In the genomic region with DNA sequence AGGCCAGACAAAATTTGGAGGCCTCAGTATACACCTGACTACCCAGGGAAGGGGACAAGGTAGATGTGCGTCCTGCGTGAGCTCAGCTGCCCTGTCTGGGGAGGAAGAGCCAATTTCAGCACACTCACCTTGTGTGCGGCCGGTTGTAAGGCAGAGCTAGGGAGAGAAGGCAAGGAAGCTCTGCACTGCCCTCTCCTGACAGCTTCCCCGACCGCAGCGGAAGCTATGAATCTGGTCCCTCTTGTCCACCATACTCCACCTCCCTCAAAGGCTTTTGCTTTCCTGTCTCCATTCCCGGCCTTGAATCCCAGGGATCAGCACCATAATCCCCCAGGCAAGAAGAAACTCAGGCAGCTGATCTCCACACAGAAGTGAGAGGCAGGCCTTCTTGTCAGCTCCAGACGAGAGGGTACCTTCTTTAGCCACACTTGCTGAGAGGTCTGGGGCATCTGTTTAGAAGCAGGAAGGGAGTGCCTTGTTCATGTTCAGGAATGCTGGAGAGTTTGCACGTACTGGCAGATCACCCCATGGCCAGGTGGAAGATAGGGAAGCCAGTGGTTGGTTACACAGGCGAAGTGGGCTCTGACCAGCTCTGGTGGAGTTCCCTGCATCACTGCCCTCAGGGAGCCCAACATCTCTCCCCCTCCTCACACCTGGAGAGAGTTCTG, we compare ENCODE assay signal across 8 cellular contexts.
A peak's percentile ranks its signal among the peaks of the same experiment; 100 is the strongest.
DNase-seq lines count a peak whose midpoint lies in the region; ATAC-seq and TF ChIP-seq lines count a peak whose summit lies in the region.

No MANE protein-coding gene starts in this region.

- ATAC-seq in HG03025 (IDR thresholded peaks at IDR 0.05; ENCODE audit: low FRiP score, unreplicated experiment): peak; percentile 65
- no peak for ATAC-seq in GM19467 (IDR thresholded peaks at IDR 0.05; ENCODE audit: unreplicated experiment)

- H3K4me3 ChIP-seq in breast epithelium (no peak overlapping the region), vagina (no peak overlapping the region)

- TF ChIP-seq POLR2A in breast epithelium (IDR thresholded peaks at IDR 0.05) (no peak), vagina (IDR thresholded peaks at IDR 0.05) (no peak)

- POLR2A ChIA-PET in MCF 10A (lab: Yijun Ruan, JAX): interaction anchor here (0.6 kb wide), 1 partner anchor 775 kb away, joined by 3 read pairs; no protein-coding TSS in a partner anchor

- no TSS peak for BruUV-seq in MCF 10A (replicated peaks; lab: Mats Ljungman, UMichigan)

- H3K27ac Mint-ChIP-seq in MCF 10A (ENCODE audit: low read depth, unreplicated experiment): no peak overlapping the region

- CTCF ChIA-PET in MCF 10A (lab: Yijun Ruan, JAX): interaction anchor here (0.5 to 2.0 kb wide), 13 partner anchors 9 to 335 kb away, joined by 3 to 10 read pairs (median 3); no protein-coding TSS in a partner anchor

- H3K4me3 Mint-ChIP-seq in MCF 10A (ENCODE audit: unreplicated experiment): no peak overlapping the region

- H3K4me1 ChIP-seq in breast epithelium (no peaks in the 10 kb centered on the region), vagina (no peaks in the 10 kb centered on the region)

- H3K27me3 Mint-ChIP-seq in MCF 10A (ENCODE audit: insufficient read depth, unreplicated experiment): peaks cover 14% of the 10 kb centered on the region

- H3K4me1 Mint-ChIP-seq in MCF 10A (ENCODE audit: insufficient read depth, unreplicated experiment): no peaks in the 10 kb centered on the region

- intact Hi-C loops in MCF 10A (cut with micrococcal nuclease) (no loop called here), breast epithelium (cut with DNase I; ENCODE audit: low total_unique reads) (no loop called here), vagina (cut with DNase I) (no loop called here)

- H3K27me3 ChIP-seq in breast epithelium (no peaks in the 10 kb centered on the region), vagina (no peaks in the 10 kb centered on the region)

- H3K36me3 ChIP-seq in breast epithelium (no peaks in the 10 kb centered on the region), vagina (no peaks in the 10 kb centered on the region)

- H3K9me3 Mint-ChIP-seq in MCF 10A (ENCODE audit: unreplicated experiment): no peaks in the 10 kb centered on the region

- H3K9me3 ChIP-seq in breast epithelium (no peaks in the 10 kb centered on the region), vagina (no peaks in the 10 kb centered on the region)

- TF ChIP-seq CTCF in MCF 10A (IDR thresholded peaks at IDR 0.05; ENCODE audit: unreplicated experiment) (peak; percentile 44), breast epithelium (IDR thresholded peaks at IDR 0.05) (peak in 1 of 3 donors; percentile 8), vagina (IDR thresholded peaks at IDR 0.05) (no peak)

- H3K27ac ChIP-seq in breast epithelium (no peak overlapping the region), epithelial cell of prostate (no peak overlapping the region), vagina (no peak overlapping the region)

- H3K36me3 Mint-ChIP-seq in MCF 10A (ENCODE audit: insufficient read depth, unreplicated experiment): no peaks in the 10 kb centered on the region

- peak; percentile 61 for DNase-seq in MCF 10A (ENCODE audit: unreplicated experiment)
- no peak for DNase-seq in breast epithelium (ENCODE audit: low spot score in 2 of 2)
- DNase-seq in RPMI8226: peak; percentile 56
- DNase-seq in epithelial cell of prostate (ENCODE audit: low read depth, low spot score): peak; percentile 33
- DNase-seq in mesenteric fat pad (ENCODE audit: low spot score): peak; percentile 49
- no peak for DNase-seq in vagina (ENCODE audit: extremely low spot score in 2 of 2)

Comparison
In these comparisons a context has a peak if more than half of its experiments do, and no peak if none do; other contexts are left out.
1. DNase-seq: peak in MCF 10A (single experiment), RPMI8226 (single experiment), epithelial cell of prostate (single experiment) and mesenteric fat pad (single experiment); none in breast epithelium (0 of 2) and vagina (0 of 2).